Comparison of ENCODE assay signal across 8 cellular contexts in the genomic region with DNA sequence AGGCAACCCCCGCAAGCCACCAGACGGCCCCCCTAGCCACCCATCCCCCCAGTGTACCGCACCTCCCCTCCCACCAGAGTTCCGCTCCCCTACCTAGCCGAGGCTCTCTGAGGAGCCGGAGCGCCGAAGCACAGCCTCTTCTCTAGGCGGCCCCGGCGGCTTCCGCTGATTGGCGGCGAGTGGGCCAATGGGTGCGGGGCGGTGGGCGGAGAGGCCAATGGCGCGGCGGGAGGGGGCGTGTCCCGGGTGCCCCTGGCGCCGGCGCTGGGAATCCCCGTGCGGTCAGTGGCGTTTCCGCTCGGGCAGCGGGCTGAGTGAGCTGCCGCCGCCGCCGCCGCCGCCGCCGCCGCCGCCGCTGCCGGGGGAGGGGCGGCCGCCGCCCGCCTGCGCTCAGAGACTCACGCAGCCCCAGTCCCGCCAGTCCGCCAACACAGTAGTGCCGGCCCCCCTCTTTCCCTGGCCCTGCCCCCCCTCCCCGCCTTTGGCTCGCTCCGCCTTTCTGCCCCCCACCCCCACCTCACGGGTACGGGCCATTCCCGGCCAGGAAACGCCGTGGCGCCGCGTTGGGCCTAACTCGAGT. TPM values are rescaled to one million over a fixed set of nuclear protein-coding genes. Genes with fewer than 3 reads are reported as not detected.
A peak's percentile ranks its signal among the peaks of the same experiment; 100 is the strongest.
DNase-seq lines count a peak whose midpoint lies in the region; ATAC-seq, FAIRE-seq and TF ChIP-seq lines count a peak whose summit lies in the region.

A gene with protein sequence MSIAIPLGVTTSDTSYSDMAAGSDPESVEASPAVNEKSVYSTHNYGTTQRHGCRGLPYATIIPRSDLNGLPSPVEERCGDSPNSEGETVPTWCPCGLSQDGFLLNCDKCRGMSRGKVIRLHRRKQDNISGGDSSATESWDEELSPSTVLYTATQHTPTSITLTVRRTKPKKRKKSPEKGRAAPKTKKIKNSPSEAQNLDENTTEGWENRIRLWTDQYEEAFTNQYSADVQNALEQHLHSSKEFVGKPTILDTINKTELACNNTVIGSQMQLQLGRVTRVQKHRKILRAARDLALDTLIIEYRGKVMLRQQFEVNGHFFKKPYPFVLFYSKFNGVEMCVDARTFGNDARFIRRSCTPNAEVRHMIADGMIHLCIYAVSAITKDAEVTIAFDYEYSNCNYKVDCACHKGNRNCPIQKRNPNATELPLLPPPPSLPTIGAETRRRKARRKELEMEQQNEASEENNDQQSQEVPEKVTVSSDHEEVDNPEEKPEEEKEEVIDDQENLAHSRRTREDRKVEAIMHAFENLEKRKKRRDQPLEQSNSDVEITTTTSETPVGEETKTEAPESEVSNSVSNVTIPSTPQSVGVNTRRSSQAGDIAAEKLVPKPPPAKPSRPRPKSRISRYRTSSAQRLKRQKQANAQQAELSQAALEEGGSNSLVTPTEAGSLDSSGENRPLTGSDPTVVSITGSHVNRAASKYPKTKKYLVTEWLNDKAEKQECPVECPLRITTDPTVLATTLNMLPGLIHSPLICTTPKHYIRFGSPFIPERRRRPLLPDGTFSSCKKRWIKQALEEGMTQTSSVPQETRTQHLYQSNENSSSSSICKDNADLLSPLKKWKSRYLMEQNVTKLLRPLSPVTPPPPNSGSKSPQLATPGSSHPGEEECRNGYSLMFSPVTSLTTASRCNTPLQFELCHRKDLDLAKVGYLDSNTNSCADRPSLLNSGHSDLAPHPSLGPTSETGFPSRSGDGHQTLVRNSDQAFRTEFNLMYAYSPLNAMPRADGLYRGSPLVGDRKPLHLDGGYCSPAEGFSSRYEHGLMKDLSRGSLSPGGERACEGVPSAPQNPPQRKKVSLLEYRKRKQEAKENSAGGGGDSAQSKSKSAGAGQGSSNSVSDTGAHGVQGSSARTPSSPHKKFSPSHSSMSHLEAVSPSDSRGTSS (N-terminal part only) (plus strand): TSS at position 285 of the 580 bp plus-strand sequence. CDS start 31,324 bp downstream, outside the sequence.

- DNase-seq in BE2C (peak; percentile 94), GM19239 (ENCODE audit: insufficient read length, low spot score) (peak; percentile 86), NCI-H524 treated with DMSO at 0.1 percent for 48 hours (lab: John Stamatoyannopoulos, UW) (peak; percentile 65), kidney tubule cell (ENCODE audit: low spot score) (peak; percentile 98)
- DNase-seq in activated CD4-positive, alpha-beta T cell treated with anti-CD3 and anti-CD28 coated beads for 48 hours, result peak; percentile 99
- DNase-seq in stimulated activated CD4-positive, alpha-beta T cell treated with anti-CD3 and anti-CD28 coated beads, Interleukin-1b, Interleukin-23, amount 100 ng/mL, for 24 hours (ENCODE audit: low read depth in 4 of 4, low spot score in 1 of 4), result peak; percentile 99

- no peak for TF ChIP-seq CTCF in BE2C (IDR thresholded peaks at IDR 0.05; ENCODE audit: low read depth, low read length)

- no peaks in the 10 kb centered on the region for H3K27me3 ChIP-seq in BE2C

- H3K4me1 ChIP-seq in BE2C, result peaks cover 4% of the 10 kb centered on the region

- peak; percentile 73 for FAIRE-seq in GM19239 (lab: Jason Lieb, UNC)

- ATAC-seq in HG03442 (IDR thresholded peaks at IDR 0.05; ENCODE audit: unreplicated experiment), result peak; percentile 43

- peak within 1 kb of the TSS; percentile 90 for H3K4me3 ChIP-seq in BE2C (ENCODE audit: low read depth, low read length)

- H3K9me3 ChIP-seq in BE2C, result no peaks in the 10 kb centered on the region

- H3K27ac ChIP-seq in cingulate gyrus (ENCODE audit: low read depth, low read length), result peak within 1 kb of the TSS; percentile 98

- peaks cover 17% of the 10 kb centered on the region for H3K36me3 ChIP-seq in BE2C

RNA-seq across cellular contexts. Expression of the gene that starts here (rescaled TPM):
- polyA plus RNA-seq in BE2C (2012; ENCODE audit: insufficient read depth, insufficient read length, low read depth), result 53.7 TPM

Comparison
In these comparisons a context has a peak if more than half of its experiments do, and no peak if none do; other contexts are left out.
1. Peak in every context shown above with its lines: DNase-seq, ATAC-seq, H3K4me3 ChIP-seq and H3K27ac ChIP-seq.